ENCODE assay signal across 8 cellular contexts in genomic region chr12:57182918-57183575, GRCh38. TPM values are rescaled to one million over a fixed set of nuclear protein-coding genes. Genes with fewer than 3 reads are reported as not detected.
DNase-seq lines count a peak whose midpoint lies in the region; ATAC-seq and TF ChIP-seq lines count a peak whose summit lies in the region.

No MANE protein-coding gene starts in this region.

- peaks cover 8 to 43% of the 10 kb centered on the region in 2 experiments for H3K79me1 ChIP-seq in IMR-90 (ENCODE audit: low read depth in 1 of 2, low read length in 2 of 2)

- in situ Hi-C loops in IMR-90 (cut with MboI; ENCODE audit: low sequenced_read_pairs) = no loop called here

- peaks cover 1% of the 10 kb centered on the region for H3K4me1 Mint-ChIP-seq in activated T-cell treated with anti-CD3 and anti-CD28 coated beads, Interleukin-2, amount 50 U/mL, for 24 hours (ENCODE audit: low read depth)

- POLR2A ChIA-PET in IMR-90 (lab: Charles Lee; ENCODE audit: unreplicated experiment) = no interaction called here

- peak; percentile 48 for DNase-seq in DMS153 (lab: John Stamatoyannopoulos, UW)
- peak; percentile 59 for DNase-seq in IMR-90
- DNase-seq in OCI-M2 (lab: John Stamatoyannopoulos, UW; ENCODE audit: unreplicated experiment) = peak; percentile 74
- peak; percentile 88 for DNase-seq in activated T-cell treated with anti-CD3 and anti-CD28 coated beads, Interleukin-2, amount 50 U/mL, for 24 hours
- peak; percentile 65 for DNase-seq in fibroblast of peridontal ligament (ENCODE audit: extremely low read depth)
- DNase-seq in nucleus accumbens (lab: John Stamatoyannopoulos, UW) = peak in 43 of 56 donors; percentile 5 to 79 (median 37)
- peak; percentile 63 to 81 for DNase-seq in tibial artery

- TF ChIP-seq RAD21 in IMR-90 (IDR thresholded peaks at IDR 0.05; ENCODE audit: low read length) = peak; percentile 81

- peak overlapping the region; percentile 5 for H2AK9ac ChIP-seq in IMR-90 (replicated peaks; ENCODE audit: low read depth, low read length, poor library complexity)

- no peak overlapping the region for H3K4me2 ChIP-seq in IMR-90 (ENCODE audit: low read depth, low read length)

- H3K4me3 ChIP-seq in IMR-90 (ENCODE audit: insufficient read depth, low read depth, low read length) (no peak overlapping the region), tibial artery (no peak overlapping the region)

- no peak overlapping the region for H3K56ac ChIP-seq in IMR-90 (ENCODE audit: extremely low read depth, insufficient read depth, low read length)

- H2BK120ac ChIP-seq in IMR-90 (ENCODE audit: low read depth, low read length) = no peak overlapping the region

- no peak overlapping the region for H4K91ac ChIP-seq in IMR-90 (ENCODE audit: insufficient read depth, low read depth, low read length)

- WGBS in IMR-90 (ENCODE audit: extremely low coverage in 2 of 2, insufficient read length in 1 of 2), 2 experiments = no CpG with 5 or more reads among the region's 13 CpGs

- no peak overlapping the region for H4K5ac ChIP-seq in IMR-90 (ENCODE audit: low read depth, low read length)

- TF ChIP-seq POLR2A in IMR-90 (IDR thresholded peaks at IDR 0.05; ENCODE audit: low read depth, low read length) = no peak

- TF ChIP-seq CTCF in IMR-90 (conservative IDR thresholded peaks at IDR 0.05; ENCODE audit: low read depth, low read length) (peak; percentile 78), tibial artery (IDR thresholded peaks at IDR 0.05) (peak; percentile 85 to 95)

- CTCF ChIA-PET in IMR-90 (lab: Yijun Ruan, JAX) = interaction anchor here (0.7 to 0.9 kb wide), 2 partner anchors 62 to 587 kb away, joined by 3 read pairs; no protein-coding TSS in a partner anchor

- no peak overlapping the region for H3K4me3 Mint-ChIP-seq in activated T-cell treated with anti-CD3 and anti-CD28 coated beads, Interleukin-2, amount 50 U/mL, for 24 hours

- H3K9me1 ChIP-seq in IMR-90 (ENCODE audit: insufficient read depth, low read length) = no peaks in the 10 kb centered on the region

- H3K27ac ChIP-seq in IMR-90 (ENCODE audit: insufficient read depth, low read length) (no peak overlapping the region), tibial artery (peak overlapping the region in 1 of 2 donors; percentile 19)

- no peak overlapping the region for H2BK20ac ChIP-seq in IMR-90 (ENCODE audit: low read depth, low read length)

- dilution Hi-C loops in IMR-90 (cut with HindIII; ENCODE audit: low sequenced_read_pairs, unreplicated experiment) = no loop called here

- H3K9me3 ChIP-seq in IMR-90 (ENCODE audit: control insufficient read depth, insufficient read depth, low read length) (no peaks in the 10 kb centered on the region), tibial artery (no peaks in the 10 kb centered on the region)

- peaks cover 32% of the 10 kb centered on the region for H4K20me1 ChIP-seq in IMR-90 (ENCODE audit: insufficient read depth, low read length)

- H2BK5ac ChIP-seq in IMR-90 (ENCODE audit: low read depth, low read length, poor library complexity, severe bottlenecking) = no peak overlapping the region

- H3K4ac ChIP-seq in IMR-90 (ENCODE audit: low read depth, low read length) = no peak overlapping the region

- no peak overlapping the region for H4K8ac ChIP-seq in IMR-90 (ENCODE audit: low read depth in 2 of 2, low read length in 2 of 2)

- no TSS peak for BruUV-seq in IMR-90 (replicated peaks; lab: Mats Ljungman, UMichigan)

- H3K27ac Mint-ChIP-seq in activated T-cell treated with anti-CD3 and anti-CD28 coated beads, Interleukin-2, amount 50 U/mL, for 24 hours = no peak overlapping the region

- H3K9ac ChIP-seq in IMR-90 (ENCODE audit: low read depth, low read length) = no peak overlapping the region

- H3K4me1 ChIP-seq in IMR-90 (ENCODE audit: control insufficient read depth, insufficient read depth, low read length) (no peaks in the 10 kb centered on the region), tibial artery (no peaks in the 10 kb centered on the region)

- no peak overlapping the region for H2BK15ac ChIP-seq in IMR-90 (ENCODE audit: low read depth, low read length)

- no peak overlapping the region for H3K18ac ChIP-seq in IMR-90 (ENCODE audit: low read depth, low read length)

- no peaks in the 10 kb centered on the region for H3K9me3 Mint-ChIP-seq in activated T-cell treated with anti-CD3 and anti-CD28 coated beads, Interleukin-2, amount 50 U/mL, for 24 hours

- H3K36me3 ChIP-seq in IMR-90 (ENCODE audit: control insufficient read depth, insufficient read depth, low read length) = peaks cover 93% of the 10 kb centered on the region
- peaks cover 82 to 92% (median 91%) of the 10 kb centered on the region in 3 donors for H3K36me3 ChIP-seq in tibial artery

- no peak overlapping the region for H3K14ac ChIP-seq in IMR-90 (replicated peaks; ENCODE audit: low read depth, low read length)

- H2AFZ ChIP-seq in IMR-90 (replicated peaks; ENCODE audit: low read length, poor library complexity) = peak overlapping the region; percentile 51

- no peaks in the 10 kb centered on the region for H3K27me3 Mint-ChIP-seq in activated T-cell treated with anti-CD3 and anti-CD28 coated beads, Interleukin-2, amount 50 U/mL, for 24 hours

- no peaks in the 10 kb centered on the region for H3K36me3 Mint-ChIP-seq in activated T-cell treated with anti-CD3 and anti-CD28 coated beads, Interleukin-2, amount 50 U/mL, for 24 hours (ENCODE audit: low read depth)

- H2AK5ac ChIP-seq in IMR-90 (ENCODE audit: low read depth, low read length) = 0 out of 2 replicates have a peak overlapping the region, but pooled peaks have one; percentile 43

- ATAC-seq in GM21528 (IDR thresholded peaks at IDR 0.05; ENCODE audit: low FRiP score, unreplicated experiment) (peak; percentile 76), IMR-90 (ENCODE audit: low read depth) (peak; percentile 89)

- no peaks in the 10 kb centered on the region for H3K27me3 ChIP-seq in IMR-90 (ENCODE audit: control insufficient read depth, insufficient read depth, low read length)
- H3K27me3 ChIP-seq in tibial artery = no peaks in the 10 kb centered on the region

- H3K23ac ChIP-seq in IMR-90 (ENCODE audit: low read depth, low read length) = no peak overlapping the region

- intact Hi-C loops in IMR-90 (cut with micrococcal nuclease) = loop anchor here (1.0 to 2.0 kb wide), 2 partner anchors 58 to 114 kb away; no protein-coding TSS in a partner anchor
- intact Hi-C loops in tibial artery (cut with DNase I; ENCODE audit: low total_unique reads) = loop anchor here (2.0 to 5.0 kb wide), 2 partner anchors 58 to 111 kb away; no protein-coding TSS in a partner anchor

TF ChIP-seq in IMR-90, 13 proteins besides CTCF, POLR2A, EP300 and RAD21:
- TF ChIP-seq USF2 (IDR thresholded peaks at IDR 0.05; ENCODE audit: low read depth, low read length) (0 out of 2 replicates have a peak, but pooled peaks have one; percentile 6), SMC3 (IDR thresholded peaks at IDR 0.05; ENCODE audit: low read depth, low read length) (peak; percentile 67), CHD1 (IDR thresholded peaks at IDR 0.05; ENCODE audit: low read depth, low read length) (no peak)

RNA-seq across cellular contexts. Expression of gene NXPH4, which starts 33.5 kb away (rescaled TPM):
- total RNA-seq in IMR-90 (2012; rRNA removed) = 0.36 and 0.56 TPM in 2 replicates
- 3.3 and 3.8 TPM in 2 replicates for polyA plus RNA-seq in IMR-90 (2012; rRNA removed)
- polyA plus RNA-seq in IMR-90 (2012; cell fraction: cytosol; rRNA removed) = 4.8 and 7.5 TPM in 2 replicates
- 3.3 and 5.8 TPM in 2 replicates for polyA plus RNA-seq in IMR-90 (2012; cell fraction: nucleus; rRNA removed; ENCODE audit: low replicate concordance)

RNA-seq across cellular contexts. Expression of gene LRP1-AS, which starts 35.6 kb away (rescaled TPM):
- total RNA-seq in IMR-90 (2012; rRNA removed) = not detected in 2 replicates
- not detected in 2 replicates for polyA plus RNA-seq in IMR-90 (2012; rRNA removed)
- polyA plus RNA-seq in IMR-90 (2012; cell fraction: cytosol; rRNA removed) = not detected in 2 replicates
- not detected in 2 replicates for polyA plus RNA-seq in IMR-90 (2012; cell fraction: nucleus; rRNA removed; ENCODE audit: low replicate concordance)

RNA-seq across cellular contexts. Expression of gene SHMT2, which starts 46.5 kb away (rescaled TPM):
- total RNA-seq in IMR-90 (2012; rRNA removed) = 225 and 266 TPM in 2 replicates
- polyA plus RNA-seq in IMR-90 (2012; rRNA removed) = 302 and 364 TPM in 2 replicates
- 201 and 323 TPM in 2 replicates for polyA plus RNA-seq in IMR-90 (2012; cell fraction: cytosol; rRNA removed)
- polyA plus RNA-seq in IMR-90 (2012; cell fraction: nucleus; rRNA removed; ENCODE audit: low replicate concordance) = 303 and 511 TPM in 2 replicates

RNA-seq across cellular contexts. Expression of gene LRP1, which starts 54.8 kb away (rescaled TPM):
- total RNA-seq in IMR-90 (2012; rRNA removed) = 73.1 and 75.5 TPM in 2 replicates
- 142 and 155 TPM in 2 replicates for polyA plus RNA-seq in IMR-90 (2012; rRNA removed)
- 119 and 250 TPM in 2 replicates for polyA plus RNA-seq in IMR-90 (2012; cell fraction: cytosol; rRNA removed)
- 252 and 565 TPM in 2 replicates for polyA plus RNA-seq in IMR-90 (2012; cell fraction: nucleus; rRNA removed; ENCODE audit: low replicate concordance)

Comparison
In these comparisons a context has a peak if more than half of its experiments do, and no peak if none do; other contexts are left out.
1. DNase-seq: peak in every context shown above with its lines; median percentile 88 in activated T-cell treated with anti-CD3 and anti-CD28 coated beads, Interleukin-2, amount 50 U/mL, for 24 hours; 74 in OCI-M2; 72 in tibial artery; 65 in fibroblast of peridontal ligament; 59 in IMR-90; 48 in DMS153; 37 in nucleus accumbens.